8 cellular contexts compared by ENCODE assay signal in genomic region chr10:48363617-48364355, GRCh38. TPM values are rescaled to one million over a fixed set of nuclear protein-coding genes. Genes with fewer than 3 reads are reported as not detected.
DNase-seq lines count a peak whose midpoint lies in the region; ATAC-seq and TF ChIP-seq lines count a peak whose summit lies in the region.

No MANE protein-coding gene starts in this region.

- no peaks in the 10 kb centered on the region for H3K36me3 ChIP-seq in gastroesophageal sphincter
- no peaks in the 10 kb centered on the region for H3K36me3 ChIP-seq in parathyroid adenoma (ENCODE audit: control insufficient read depth, insufficient read depth, low read length)

- H3K27me3 Mint-ChIP-seq in activated CD4-positive, alpha-beta memory T cell treated with anti-CD3 and anti-CD28 coated beads for 36 hours: no peaks in the 10 kb centered on the region

- H2AFZ ChIP-seq in parathyroid adenoma: no peak overlapping the region

- H3K4me1 Mint-ChIP-seq in activated CD4-positive, alpha-beta memory T cell treated with anti-CD3 and anti-CD28 coated beads for 36 hours (ENCODE audit: low read depth): peaks cover 12% of the 10 kb centered on the region

- H3K9me3 Mint-ChIP-seq in activated CD4-positive, alpha-beta memory T cell treated with anti-CD3 and anti-CD28 coated beads for 36 hours: no peaks in the 10 kb centered on the region

- H3K9me3 ChIP-seq in gastroesophageal sphincter (no peaks in the 10 kb centered on the region), parathyroid adenoma (ENCODE audit: control insufficient read depth, low read length) (no peaks in the 10 kb centered on the region)

- no peaks in the 10 kb centered on the region for H3K36me3 Mint-ChIP-seq in activated CD4-positive, alpha-beta memory T cell treated with anti-CD3 and anti-CD28 coated beads for 36 hours

- H3K27ac ChIP-seq in gastroesophageal sphincter (no peak overlapping the region), parathyroid adenoma (no peak overlapping the region)

- no peak for TF ChIP-seq POLR2A in gastroesophageal sphincter (IDR thresholded peaks at IDR 0.05)

- no peak overlapping the region for H3K9ac ChIP-seq in parathyroid adenoma

- ATAC-seq in GM18868 (IDR thresholded peaks at IDR 0.05; ENCODE audit: unreplicated experiment): peak; percentile 47
- ATAC-seq in gastroesophageal sphincter: no peak
- no peak for ATAC-seq in HG03565 (IDR thresholded peaks at IDR 0.05; ENCODE audit: unreplicated experiment)

- H3K27me3 ChIP-seq in gastroesophageal sphincter (no peaks in the 10 kb centered on the region), parathyroid adenoma (ENCODE audit: control insufficient read depth, insufficient read depth, low read length) (no peaks in the 10 kb centered on the region)

- H3K4me1 ChIP-seq in gastroesophageal sphincter: peaks cover 5 to 58% (median 8%) of the 10 kb centered on the region in 3 donors
- H3K4me1 ChIP-seq in parathyroid adenoma: peaks cover 8% of the 10 kb centered on the region

- no peak overlapping the region for H3K27ac Mint-ChIP-seq in activated CD4-positive, alpha-beta memory T cell treated with anti-CD3 and anti-CD28 coated beads for 36 hours

- POLR2A ChIA-PET in activated CD4-positive, alpha-beta memory T cell treated with anti-CD3 and anti-CD28 coated beads for 36 hours (lab: Charles Lee): no interaction called here

- no peak overlapping the region for H3K4me2 ChIP-seq in parathyroid adenoma (ENCODE audit: low read length)

- intact Hi-C loops in activated CD4-positive, alpha-beta memory T cell treated with anti-CD3 and anti-CD28 coated beads for 36 hours (cut with micrococcal nuclease): loop anchor here (1.0 kb wide), 1 partner anchor 143 kb away; no protein-coding TSS in a partner anchor

- H3K4me3 ChIP-seq in gastroesophageal sphincter (no peak overlapping the region), parathyroid adenoma (ENCODE audit: low read depth, low read length) (no peak overlapping the region)

- TF ChIP-seq CTCF in gastroesophageal sphincter (IDR thresholded peaks at IDR 0.05) (peak; percentile 51 to 67 (median 59)), parathyroid adenoma (IDR thresholded peaks at IDR 0.05) (peak; percentile 81)

- 32 to 43% methylated on average over 5 of the region's 5 CpGs for WGBS in gastroesophageal sphincter (ENCODE audit: low coverage in 1 of 2), 2 donors

- peaks cover 11% of the 10 kb centered on the region for H3K79me2 ChIP-seq in parathyroid adenoma

- DNase-seq in CD1c-positive myeloid dendritic cell (ENCODE audit: extremely low spot score) (peak; percentile 69), NCI-H2196 treated with DMSO at 0.1 percent for 48 hours (lab: John Stamatoyannopoulos, UW; ENCODE audit: unreplicated experiment) (peak; percentile 3), ecto neural progenitor cell (ENCODE audit: low spot score) (no peak)
- DNase-seq in activated CD4-positive, alpha-beta memory T cell treated with anti-CD3 and anti-CD28 coated beads for 36 hours: peak; percentile 25

- H3K4me3 Mint-ChIP-seq in activated CD4-positive, alpha-beta memory T cell treated with anti-CD3 and anti-CD28 coated beads for 36 hours: no peak overlapping the region

- TF ChIP-seq EP300 in gastroesophageal sphincter (IDR thresholded peaks at IDR 0.05): no peak

- CTCF ChIA-PET in activated CD4-positive, alpha-beta memory T cell treated with anti-CD3 and anti-CD28 coated beads for 36 hours (lab: Charles Lee): interaction anchor here (0.6 to 7.0 kb wide), 18 partner anchors 8 to 294 kb away, joined by 3 to 95 read pairs (median 4); no protein-coding TSS in a partner anchor

RNA-seq across cellular contexts. Expression of gene MAPK8, which starts 57.3 kb away (rescaled TPM):
- total RNA-seq in activated CD4-positive, alpha-beta memory T cell treated with anti-CD3 and anti-CD28 coated beads for 36 hours: 10 to 100 TPM; 44.2 to 45.4 TPM
- total RNA-seq in gastroesophageal sphincter: 10 to 100 TPM; 35.6 to 63.7 (median 40.7) TPM
